ENCODE assay signal across 9 cellular contexts in genomic region chr19:858868-859843, GRCh38. TPM values are rescaled to one million over a fixed set of nuclear protein-coding genes. Genes with fewer than 3 reads are reported as not detected.
A peak's percentile ranks its signal among the peaks of the same experiment; 100 is the strongest.
DNase-seq lines count a peak whose midpoint lies in the region; ATAC-seq, FAIRE-seq and TF ChIP-seq lines count a peak whose summit lies in the region.
"Had no signal": no experiment of that assay in that cellular context is flagged by ENCODE, and none has a peak within 500 bp of the region (broad histone marks: within the 10 kb centered on the region; RNA-seq: fewer than 3 reads in every experiment).

Gene CFD (plus strand): TSS chr19:859664. CDS start chr19:859690, 26 bp downstream.

- no peaks in the 10 kb centered on the region for H3K9me3 ChIP-seq in CD8-positive, alpha-beta T cell (ENCODE audit: low read length)
- no peaks in the 10 kb centered on the region for H3K9me3 ChIP-seq in OCI-LY1 (ENCODE audit: low read length)
- no peaks in the 10 kb centered on the region for H3K9me3 ChIP-seq in pancreas

- CTCF ChIA-PET in CD8-positive, alpha-beta T cell (lab: Charles Lee) = interaction anchor here (0.9 to 4.0 kb wide), 5 partner anchors 9 to 124 kb away, joined by 3 to 36 read pairs (median 9); partner anchors contain the start of gene WDR18

- no peaks in the 10 kb centered on the region for H3K9me2 ChIP-seq in OCI-LY1 (ENCODE audit: low read depth, low read length)

- no peaks in the 10 kb centered on the region for H3K36me3 ChIP-seq in CD8-positive, alpha-beta T cell (ENCODE audit: insufficient read depth, low read length)
- H3K36me3 ChIP-seq in OCI-LY1 (ENCODE audit: insufficient read depth, low read length) (no peaks in the 10 kb centered on the region), pancreas (no peaks in the 10 kb centered on the region)

- peaks cover 20% of the 10 kb centered on the region for H3K4me1 ChIP-seq in CD8-positive, alpha-beta T cell (ENCODE audit: insufficient read depth, low read length)
- H3K4me1 ChIP-seq in OCI-LY1 (ENCODE audit: insufficient read depth, low read length, severe bottlenecking) = peaks cover 18% of the 10 kb centered on the region
- H3K4me1 ChIP-seq in pancreas = peaks cover 0 to 2% (median 0%) of the 10 kb centered on the region in 3 donors

- H3K27me3 ChIP-seq in CD8-positive, alpha-beta T cell (ENCODE audit: insufficient read depth, low read length) = peaks cover 9% of the 10 kb centered on the region
- H3K27me3 ChIP-seq in OCI-LY1 (ENCODE audit: insufficient read depth, low read length) (no peaks in the 10 kb centered on the region), pancreas (no peaks in the 10 kb centered on the region)

- H3K36me3 Mint-ChIP-seq in CD8-positive, alpha-beta T cell = no peaks in the 10 kb centered on the region
- no peaks in the 10 kb centered on the region for H3K36me3 Mint-ChIP-seq in glutamatergic neuron (ENCODE audit: unreplicated experiment)

- no peaks in the 10 kb centered on the region for H3K79me2 ChIP-seq in OCI-LY1 (ENCODE audit: insufficient read depth, low read length)

- H3K4me1 Mint-ChIP-seq in CD8-positive, alpha-beta T cell (ENCODE audit: low read depth) = peaks cover 15% of the 10 kb centered on the region
- no peaks in the 10 kb centered on the region for H3K4me1 Mint-ChIP-seq in glutamatergic neuron (ENCODE audit: low read depth, unreplicated experiment)

- no peak for TF ChIP-seq CTCF in CD8-positive, alpha-beta T cell (IDR thresholded peaks at IDR 0.05)
- no peak for TF ChIP-seq CTCF in OCI-LY1 (IDR thresholded peaks at IDR 0.05; ENCODE audit: low read length)
- TF ChIP-seq CTCF in glutamatergic neuron (IDR thresholded peaks at IDR 0.05; ENCODE audit: partially characterized antibody, unreplicated experiment) = no peak
- TF ChIP-seq CTCF in pancreas (IDR thresholded peaks at IDR 0.05) = no peak

- peak within 1 kb of the TSS; percentile 46 for H3K4me3 ChIP-seq in CD8-positive, alpha-beta T cell (ENCODE audit: low read depth, low read length)
- H3K4me3 ChIP-seq in OCI-LY1 (ENCODE audit: low read depth, low read length, poor library complexity, severe bottlenecking) (peak within 1 kb of the TSS; percentile 62), pancreas (peak within 1 kb of the TSS in 3 of 4 donors; percentile 18 to 42 (median 28))

- intact Hi-C loops in CD8-positive, alpha-beta T cell (cut with DNase I, micrococcal nuclease) = no loop called here
- intact Hi-C loops in pancreas (cut with DNase I) = no loop called here

- 47 to 65% methylated on average over 21 to 24 of the region's 24 CpGs for WGBS in pancreas, 2 donors

- POLR2A ChIA-PET in CD8-positive, alpha-beta T cell (lab: Charles Lee) = interaction anchor here (1.5 kb wide), 1 partner anchor 61 kb away, joined by 4 read pairs; no protein-coding TSS in a partner anchor

- H4K20me1 ChIP-seq in OCI-LY1 (ENCODE audit: insufficient read depth, low read length) = no peaks in the 10 kb centered on the region

- H3K27ac ChIP-seq in CD8-positive, alpha-beta T cell (ENCODE audit: low read depth, low read length) = no peak within 1 kb of the TSS
- H3K27ac ChIP-seq in OCI-LY1 (ENCODE audit: low read depth, low read length, poor library complexity, severe bottlenecking) (no peak within 1 kb of the TSS), pancreas (no peak within 1 kb of the TSS)

- peak within 1 kb of the TSS; percentile 60 for H3K4me3 Mint-ChIP-seq in CD8-positive, alpha-beta T cell
- H3K4me3 Mint-ChIP-seq in glutamatergic neuron (ENCODE audit: unreplicated experiment) = peak within 1 kb of the TSS; percentile 38

- H3K9me3 Mint-ChIP-seq in CD8-positive, alpha-beta T cell = no peaks in the 10 kb centered on the region
- peaks cover 7% of the 10 kb centered on the region for H3K9me3 Mint-ChIP-seq in glutamatergic neuron (ENCODE audit: unreplicated experiment)

- H3K4me2 ChIP-seq in OCI-LY1 (ENCODE audit: low read length) = peak within 1 kb of the TSS; percentile 63

- no peak for ATAC-seq in CD8-positive, alpha-beta T cell
- ATAC-seq in pancreas = peak in 2 of 4 donors; percentile 1 to 26
- no peak for ATAC-seq in HG02571 (IDR thresholded peaks at IDR 0.05; ENCODE audit: unreplicated experiment)
- no peak for ATAC-seq in GM21528 (IDR thresholded peaks at IDR 0.05; ENCODE audit: low FRiP score, unreplicated experiment)
- no peak for ATAC-seq in HG03175 (IDR thresholded peaks at IDR 0.05; ENCODE audit: unreplicated experiment)

- no peak for FAIRE-seq in pancreas (lab: Jason Lieb, UNC)

- no peak for DNase-seq in CD8-positive, alpha-beta T cell
- DNase-seq in glutamatergic neuron (no peak), pancreas (peak in 2 of 6 donors; percentile 50 to 76)
- DNase-seq in activated effector memory CD4-positive, alpha-beta T cell treated with Interleukin-2 at 50 U/mL for 16 hours = no peak
- DNase-seq: activated CD4-positive, alpha-beta T cell treated with anti-CD3 and anti-CD28 coated beads, Interleukin-2, amount 50 U/mL, for 4 hours had no signal

- peak within 1 kb of the TSS; percentile 55; the same call in 1 of the 2 replicates for H3K9ac ChIP-seq in OCI-LY1 (ENCODE audit: low read length)

- peaks cover 9% of the 10 kb centered on the region for H3K27me3 Mint-ChIP-seq in CD8-positive, alpha-beta T cell (ENCODE audit: low read depth)
- peaks cover 9% of the 10 kb centered on the region for H3K27me3 Mint-ChIP-seq in glutamatergic neuron (ENCODE audit: unreplicated experiment)

- H3K27ac Mint-ChIP-seq in CD8-positive, alpha-beta T cell = no peak within 1 kb of the TSS
- no peak within 1 kb of the TSS for H3K27ac Mint-ChIP-seq in glutamatergic neuron (ENCODE audit: unreplicated experiment)

- H3F3A ChIP-seq in OCI-LY1 (ENCODE audit: insufficient read depth, low read length) = no peaks in the 10 kb centered on the region

- no peak within 1 kb of the TSS for H2AFZ ChIP-seq in OCI-LY1 (ENCODE audit: low read length)

RNA-seq across cellular contexts. Expression of gene CFD, which starts in this region (rescaled TPM):
- 1 to 10 TPM; 1.0 to 1.4 TPM for total RNA-seq in CD8-positive, alpha-beta T cell
- total RNA-seq in glutamatergic neuron (ENCODE audit: unreplicated experiment) (not detected), pancreas (10 to 100 TPM in 2 of 6 donors, 1 to 10 TPM in 4; 2.5 to 48.8 (median 7.3) TPM)
- 10 to 100 TPM; 27.8 to 48.1 TPM for polyA plus RNA-seq in pancreas
